ENCODE assay signal across 1 cellular context in genomic region chr15:76311071-76311956, GRCh38.
A peak's percentile ranks its signal among the peaks of the same experiment; 100 is the strongest.
TF ChIP-seq lines count a peak whose summit lies in the region.

ETFA (minus strand) TSS chr15:76311469; CDS start chr15:76311388, 81 bp downstream.

TF ChIP-seq in WTC11, 78 proteins besides CTCF, POLR2A, EP300 and RAD21 (continued from another document):
- TF ChIP-seq TCF7 (CRISPR knock-in tag; IDR thresholded peaks at IDR 0.05; ENCODE audit: low read depth) (no peak), JAZF1 (CRISPR knock-in tag; IDR thresholded peaks at IDR 0.05) (no peak), ZNF263 (CRISPR knock-in tag; IDR thresholded peaks at IDR 0.05; ENCODE audit: low read depth) (no peak), JUN (CRISPR knock-in tag; IDR thresholded peaks at IDR 0.05) (no peak), EMX1 (CRISPR knock-in tag; IDR thresholded peaks at IDR 0.05) (no peak), NFYB (CRISPR knock-in tag; conservative IDR thresholded peaks at IDR 0.05; ENCODE audit: low read depth) (peak; percentile 57), ZNF423 (CRISPR knock-in tag; IDR thresholded peaks at IDR 0.05) (no peak), FOXP4 (CRISPR knock-in tag; IDR thresholded peaks at IDR 0.05) (peak; percentile 89; the same call in 1 of the 2 replicates), AR (CRISPR knock-in tag; IDR thresholded peaks at IDR 0.05) (no peak), GRHL2 (CRISPR knock-in tag; IDR thresholded peaks at IDR 0.05; ENCODE audit: insufficient replicate concordance, severe bottlenecking) (no peak), ZNF671 (CRISPR knock-in tag; IDR thresholded peaks at IDR 0.05) (no peak), CREB1 (CRISPR knock-in tag; IDR thresholded peaks at IDR 0.05) (peak; percentile 73; the same call in 1 of the 2 replicates), ESRRA (CRISPR knock-in tag; IDR thresholded peaks at IDR 0.05; ENCODE audit: borderline replicate concordance) (no peak; the same call in 1 of the 2 replicates), ERG (CRISPR knock-in tag; IDR thresholded peaks at IDR 0.05) (no peak), NR2C2 (CRISPR knock-in tag; IDR thresholded peaks at IDR 0.05) (no peak; the same call in 1 of the 2 replicates), NFE2L1 (CRISPR knock-in tag; IDR thresholded peaks at IDR 0.05) (peak; percentile 89; the same call in 1 of the 2 replicates), CREM (CRISPR knock-in tag; IDR thresholded peaks at IDR 0.05) (peak; percentile 83), ZNF317 (CRISPR knock-in tag; IDR thresholded peaks at IDR 0.05; ENCODE audit: borderline replicate concordance, low read depth) (no peak), FOXK1 (CRISPR knock-in tag; IDR thresholded peaks at IDR 0.05) (peak; percentile 68; the same call in 1 of the 2 replicates), MXD4 (CRISPR knock-in tag; IDR thresholded peaks at IDR 0.05; ENCODE audit: borderline replicate concordance) (no peak), ZNF138 (CRISPR knock-in tag; conservative IDR thresholded peaks at IDR 0.05) (no peak), TEAD4 (CRISPR knock-in tag; IDR thresholded peaks at IDR 0.05) (peak; percentile 53; the same call in 1 of the 2 replicates), PRRX2 (CRISPR knock-in tag; IDR thresholded peaks at IDR 0.05) (no peak), ZNF512 (CRISPR knock-in tag; IDR thresholded peaks at IDR 0.05; ENCODE audit: borderline replicate concordance) (no peak), ETV6 (CRISPR knock-in tag; IDR thresholded peaks at IDR 0.05) (peak; percentile 77; the same call in 1 of the 2 replicates)
- TF ChIP-seq, protein P1, sequence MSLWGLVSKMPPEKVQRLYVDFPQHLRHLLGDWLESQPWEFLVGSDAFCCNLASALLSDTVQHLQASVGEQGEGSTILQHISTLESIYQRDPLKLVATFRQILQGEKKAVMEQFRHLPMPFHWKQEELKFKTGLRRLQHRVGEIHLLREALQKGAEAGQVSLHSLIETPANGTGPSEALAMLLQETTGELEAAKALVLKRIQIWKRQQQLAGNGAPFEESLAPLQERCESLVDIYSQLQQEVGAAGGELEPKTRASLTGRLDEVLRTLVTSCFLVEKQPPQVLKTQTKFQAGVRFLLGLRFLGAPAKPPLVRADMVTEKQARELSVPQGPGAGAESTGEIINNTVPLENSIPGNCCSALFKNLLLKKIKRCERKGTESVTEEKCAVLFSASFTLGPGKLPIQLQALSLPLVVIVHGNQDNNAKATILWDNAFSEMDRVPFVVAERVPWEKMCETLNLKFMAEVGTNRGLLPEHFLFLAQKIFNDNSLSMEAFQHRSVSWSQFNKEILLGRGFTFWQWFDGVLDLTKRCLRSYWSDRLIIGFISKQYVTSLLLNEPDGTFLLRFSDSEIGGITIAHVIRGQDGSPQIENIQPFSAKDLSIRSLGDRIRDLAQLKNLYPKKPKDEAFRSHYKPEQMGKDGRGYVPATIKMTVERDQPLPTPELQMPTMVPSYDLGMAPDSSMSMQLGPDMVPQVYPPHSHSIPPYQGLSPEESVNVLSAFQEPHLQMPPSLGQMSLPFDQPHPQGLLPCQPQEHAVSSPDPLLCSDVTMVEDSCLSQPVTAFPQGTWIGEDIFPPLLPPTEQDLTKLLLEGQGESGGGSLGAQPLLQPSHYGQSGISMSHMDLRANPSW (CRISPR knock-in tag; conservative IDR thresholded peaks at IDR 0.05; ENCODE audit: low read depth), result no peak
- TF ChIP-seq, protein P2, sequence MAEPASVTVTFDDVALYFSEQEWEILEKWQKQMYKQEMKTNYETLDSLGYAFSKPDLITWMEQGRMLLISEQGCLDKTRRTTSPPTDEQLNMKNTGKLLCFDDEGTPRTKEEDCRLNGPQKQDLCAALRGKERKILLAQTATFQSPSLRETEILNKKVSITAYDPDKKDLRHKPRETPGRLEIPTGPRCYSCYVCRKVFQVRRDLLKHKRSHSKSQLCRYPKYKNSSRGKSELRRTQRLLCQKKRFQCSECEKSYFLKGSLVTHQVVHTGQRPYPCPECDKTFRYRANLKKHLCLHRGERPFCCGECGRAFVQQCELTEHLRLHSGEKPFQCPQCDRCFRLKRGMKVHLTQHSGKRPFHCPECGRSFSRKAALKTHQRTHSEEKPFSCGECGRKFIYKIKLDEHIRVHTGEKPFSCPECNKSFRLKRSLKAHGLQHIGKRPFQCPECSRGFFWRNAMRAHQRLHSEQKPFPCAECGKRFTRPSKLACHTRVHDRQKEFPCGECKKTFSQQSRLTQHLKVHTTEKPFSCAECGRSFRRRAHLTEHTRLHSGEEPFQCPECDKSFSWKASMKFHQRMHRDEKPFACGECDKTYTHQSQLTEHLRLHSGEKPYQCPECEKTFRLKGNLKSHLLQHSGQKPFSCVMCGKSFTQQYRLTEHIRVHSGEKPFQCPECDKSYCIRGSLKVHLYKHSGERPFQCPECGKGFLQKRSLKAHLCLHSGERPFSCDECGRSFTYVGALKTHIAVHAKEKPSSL (CRISPR knock-in tag; conservative IDR thresholded peaks at IDR 0.05), result no peak
- TF ChIP-seq, protein P3, sequence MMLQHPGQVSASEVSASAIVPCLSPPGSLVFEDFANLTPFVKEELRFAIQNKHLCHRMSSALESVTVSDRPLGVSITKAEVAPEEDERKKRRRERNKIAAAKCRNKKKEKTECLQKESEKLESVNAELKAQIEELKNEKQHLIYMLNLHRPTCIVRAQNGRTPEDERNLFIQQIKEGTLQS (CRISPR knock-in tag; conservative IDR thresholded peaks at IDR 0.05), result 0 out of 2 replicates have a peak, but pooled peaks have one; percentile 12
- TF ChIP-seq, protein P4, sequence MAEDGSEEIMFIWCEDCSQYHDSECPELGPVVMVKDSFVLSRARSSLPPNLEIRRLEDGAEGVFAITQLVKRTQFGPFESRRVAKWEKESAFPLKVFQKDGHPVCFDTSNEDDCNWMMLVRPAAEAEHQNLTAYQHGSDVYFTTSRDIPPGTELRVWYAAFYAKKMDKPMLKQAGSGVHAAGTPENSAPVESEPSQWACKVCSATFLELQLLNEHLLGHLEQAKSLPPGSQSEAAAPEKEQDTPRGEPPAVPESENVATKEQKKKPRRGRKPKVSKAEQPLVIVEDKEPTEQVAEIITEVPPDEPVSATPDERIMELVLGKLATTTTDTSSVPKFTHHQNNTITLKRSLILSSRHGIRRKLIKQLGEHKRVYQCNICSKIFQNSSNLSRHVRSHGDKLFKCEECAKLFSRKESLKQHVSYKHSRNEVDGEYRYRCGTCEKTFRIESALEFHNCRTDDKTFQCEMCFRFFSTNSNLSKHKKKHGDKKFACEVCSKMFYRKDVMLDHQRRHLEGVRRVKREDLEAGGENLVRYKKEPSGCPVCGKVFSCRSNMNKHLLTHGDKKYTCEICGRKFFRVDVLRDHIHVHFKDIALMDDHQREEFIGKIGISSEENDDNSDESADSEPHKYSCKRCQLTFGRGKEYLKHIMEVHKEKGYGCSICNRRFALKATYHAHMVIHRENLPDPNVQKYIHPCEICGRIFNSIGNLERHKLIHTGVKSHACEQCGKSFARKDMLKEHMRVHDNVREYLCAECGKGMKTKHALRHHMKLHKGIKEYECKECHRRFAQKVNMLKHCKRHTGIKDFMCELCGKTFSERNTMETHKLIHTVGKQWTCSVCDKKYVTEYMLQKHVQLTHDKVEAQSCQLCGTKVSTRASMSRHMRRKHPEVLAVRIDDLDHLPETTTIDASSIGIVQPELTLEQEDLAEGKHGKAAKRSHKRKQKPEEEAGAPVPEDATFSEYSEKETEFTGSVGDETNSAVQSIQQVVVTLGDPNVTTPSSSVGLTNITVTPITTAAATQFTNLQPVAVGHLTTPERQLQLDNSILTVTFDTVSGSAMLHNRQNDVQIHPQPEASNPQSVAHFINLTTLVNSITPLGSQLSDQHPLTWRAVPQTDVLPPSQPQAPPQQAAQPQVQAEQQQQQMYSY (CRISPR knock-in tag; IDR thresholded peaks at IDR 0.05), result peak; percentile 47; the same call in 1 of the 2 replicates
